ENCODE assay signal across 1 cellular context in the genomic region with DNA sequence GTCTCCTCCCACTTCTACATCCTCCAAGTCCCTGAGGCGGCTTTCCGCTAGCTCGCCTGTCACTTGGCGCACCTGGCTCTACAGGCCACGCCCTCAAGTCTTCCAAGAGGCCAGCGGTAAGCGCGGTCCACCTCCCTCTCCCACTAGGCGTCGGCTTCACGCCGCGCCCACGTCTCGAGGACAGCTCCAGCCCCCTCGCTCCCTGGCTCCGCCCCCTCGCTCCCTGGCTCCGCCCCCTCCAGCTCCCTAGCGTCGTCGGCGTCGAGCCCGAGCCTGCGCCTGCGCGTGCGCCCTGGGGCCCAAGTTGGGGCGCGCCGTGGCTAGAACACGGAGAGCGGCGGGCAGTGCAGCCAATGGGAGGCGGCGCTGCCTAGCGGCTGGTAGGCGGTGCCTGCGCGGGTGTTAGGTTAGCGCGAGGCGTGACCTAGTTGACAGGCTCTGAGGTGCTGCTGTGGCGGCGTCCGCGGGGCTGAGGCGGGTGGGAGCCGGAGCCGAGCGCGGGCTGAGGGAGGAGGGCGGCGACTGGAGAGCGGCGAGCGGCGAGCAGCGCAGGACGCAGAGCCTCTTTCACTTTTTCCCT.
A peak's percentile ranks its signal among the peaks of the same experiment; 100 is the strongest.
TF ChIP-seq lines count a peak whose summit lies in the region.

Gene MACROD2, plus strand, starts transcription at position 431 of the 580 bp plus-strand sequence.

TF ChIP-seq in WTC11, 78 proteins besides CTCF, POLR2A, EP300 and RAD21 (continued from another document and continues in another):
- TF ChIP-seq, protein P1, sequence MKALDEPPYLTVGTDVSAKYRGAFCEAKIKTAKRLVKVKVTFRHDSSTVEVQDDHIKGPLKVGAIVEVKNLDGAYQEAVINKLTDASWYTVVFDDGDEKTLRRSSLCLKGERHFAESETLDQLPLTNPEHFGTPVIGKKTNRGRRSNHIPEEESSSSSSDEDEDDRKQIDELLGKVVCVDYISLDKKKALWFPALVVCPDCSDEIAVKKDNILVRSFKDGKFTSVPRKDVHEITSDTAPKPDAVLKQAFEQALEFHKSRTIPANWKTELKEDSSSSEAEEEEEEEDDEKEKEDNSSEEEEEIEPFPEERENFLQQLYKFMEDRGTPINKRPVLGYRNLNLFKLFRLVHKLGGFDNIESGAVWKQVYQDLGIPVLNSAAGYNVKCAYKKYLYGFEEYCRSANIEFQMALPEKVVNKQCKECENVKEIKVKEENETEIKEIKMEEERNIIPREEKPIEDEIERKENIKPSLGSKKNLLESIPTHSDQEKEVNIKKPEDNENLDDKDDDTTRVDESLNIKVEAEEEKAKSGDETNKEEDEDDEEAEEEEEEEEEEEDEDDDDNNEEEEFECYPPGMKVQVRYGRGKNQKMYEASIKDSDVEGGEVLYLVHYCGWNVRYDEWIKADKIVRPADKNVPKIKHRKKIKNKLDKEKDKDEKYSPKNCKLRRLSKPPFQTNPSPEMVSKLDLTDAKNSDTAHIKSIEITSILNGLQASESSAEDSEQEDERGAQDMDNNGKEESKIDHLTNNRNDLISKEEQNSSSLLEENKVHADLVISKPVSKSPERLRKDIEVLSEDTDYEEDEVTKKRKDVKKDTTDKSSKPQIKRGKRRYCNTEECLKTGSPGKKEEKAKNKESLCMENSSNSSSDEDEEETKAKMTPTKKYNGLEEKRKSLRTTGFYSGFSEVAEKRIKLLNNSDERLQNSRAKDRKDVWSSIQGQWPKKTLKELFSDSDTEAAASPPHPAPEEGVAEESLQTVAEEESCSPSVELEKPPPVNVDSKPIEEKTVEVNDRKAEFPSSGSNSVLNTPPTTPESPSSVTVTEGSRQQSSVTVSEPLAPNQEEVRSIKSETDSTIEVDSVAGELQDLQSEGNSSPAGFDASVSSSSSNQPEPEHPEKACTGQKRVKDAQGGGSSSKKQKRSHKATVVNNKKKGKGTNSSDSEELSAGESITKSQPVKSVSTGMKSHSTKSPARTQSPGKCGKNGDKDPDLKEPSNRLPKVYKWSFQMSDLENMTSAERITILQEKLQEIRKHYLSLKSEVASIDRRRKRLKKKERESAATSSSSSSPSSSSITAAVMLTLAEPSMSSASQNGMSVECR (CRISPR knock-in tag; IDR thresholded peaks at IDR 0.05; ENCODE audit: borderline replicate concordance) = peak; percentile 69; the same call in 1 of the 2 replicates
- 0 out of 2 replicates have a peak, but pooled peaks have one; percentile 25 for TF ChIP-seq USF2 (CRISPR knock-in tag; IDR thresholded peaks at IDR 0.05)
- TF ChIP-seq, protein P2, sequence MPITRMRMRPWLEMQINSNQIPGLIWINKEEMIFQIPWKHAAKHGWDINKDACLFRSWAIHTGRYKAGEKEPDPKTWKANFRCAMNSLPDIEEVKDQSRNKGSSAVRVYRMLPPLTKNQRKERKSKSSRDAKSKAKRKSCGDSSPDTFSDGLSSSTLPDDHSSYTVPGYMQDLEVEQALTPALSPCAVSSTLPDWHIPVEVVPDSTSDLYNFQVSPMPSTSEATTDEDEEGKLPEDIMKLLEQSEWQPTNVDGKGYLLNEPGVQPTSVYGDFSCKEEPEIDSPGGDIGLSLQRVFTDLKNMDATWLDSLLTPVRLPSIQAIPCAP (CRISPR knock-in tag; IDR thresholded peaks at IDR 0.05) = no peak
- TF ChIP-seq E2F5 (CRISPR knock-in tag; IDR thresholded peaks at IDR 0.05) = no peak; the same call in 1 of the 2 replicates
- no peak for TF ChIP-seq ATF6 (CRISPR knock-in tag; IDR thresholded peaks at IDR 0.05)
- no peak for TF ChIP-seq GABPB1 (CRISPR knock-in tag; IDR thresholded peaks at IDR 0.05)
- TF ChIP-seq ATF1 (CRISPR knock-in tag; IDR thresholded peaks at IDR 0.05) = no peak
- TF ChIP-seq GRHL2 (CRISPR knock-in tag; IDR thresholded peaks at IDR 0.05; ENCODE audit: insufficient replicate concordance, severe bottlenecking) = no peak
- TF ChIP-seq RELA (CRISPR knock-in tag; IDR thresholded peaks at IDR 0.05; ENCODE audit: borderline replicate concordance) = no peak
- no peak for TF ChIP-seq ZNF138 (CRISPR knock-in tag; conservative IDR thresholded peaks at IDR 0.05)
- TF ChIP-seq GTF2I (CRISPR knock-in tag; conservative IDR thresholded peaks at IDR 0.05) = no peak
- TF ChIP-seq, protein P3, sequence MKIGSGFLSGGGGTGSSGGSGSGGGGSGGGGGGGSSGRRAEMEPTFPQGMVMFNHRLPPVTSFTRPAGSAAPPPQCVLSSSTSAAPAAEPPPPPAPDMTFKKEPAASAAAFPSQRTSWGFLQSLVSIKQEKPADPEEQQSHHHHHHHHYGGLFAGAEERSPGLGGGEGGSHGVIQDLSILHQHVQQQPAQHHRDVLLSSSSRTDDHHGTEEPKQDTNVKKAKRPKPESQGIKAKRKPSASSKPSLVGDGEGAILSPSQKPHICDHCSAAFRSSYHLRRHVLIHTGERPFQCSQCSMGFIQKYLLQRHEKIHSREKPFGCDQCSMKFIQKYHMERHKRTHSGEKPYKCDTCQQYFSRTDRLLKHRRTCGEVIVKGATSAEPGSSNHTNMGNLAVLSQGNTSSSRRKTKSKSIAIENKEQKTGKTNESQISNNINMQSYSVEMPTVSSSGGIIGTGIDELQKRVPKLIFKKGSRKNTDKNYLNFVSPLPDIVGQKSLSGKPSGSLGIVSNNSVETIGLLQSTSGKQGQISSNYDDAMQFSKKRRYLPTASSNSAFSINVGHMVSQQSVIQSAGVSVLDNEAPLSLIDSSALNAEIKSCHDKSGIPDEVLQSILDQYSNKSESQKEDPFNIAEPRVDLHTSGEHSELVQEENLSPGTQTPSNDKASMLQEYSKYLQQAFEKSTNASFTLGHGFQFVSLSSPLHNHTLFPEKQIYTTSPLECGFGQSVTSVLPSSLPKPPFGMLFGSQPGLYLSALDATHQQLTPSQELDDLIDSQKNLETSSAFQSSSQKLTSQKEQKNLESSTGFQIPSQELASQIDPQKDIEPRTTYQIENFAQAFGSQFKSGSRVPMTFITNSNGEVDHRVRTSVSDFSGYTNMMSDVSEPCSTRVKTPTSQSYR (CRISPR knock-in tag; IDR thresholded peaks at IDR 0.05) = no peak
- no peak for TF ChIP-seq ZNF263 (CRISPR knock-in tag; IDR thresholded peaks at IDR 0.05; ENCODE audit: low read depth)
- no peak for TF ChIP-seq TEAD4 (CRISPR knock-in tag; IDR thresholded peaks at IDR 0.05)
- peak; percentile 27; the same call in 1 of the 2 replicates for TF ChIP-seq USF1 (CRISPR knock-in tag; IDR thresholded peaks at IDR 0.05)
- TF ChIP-seq, protein P4, sequence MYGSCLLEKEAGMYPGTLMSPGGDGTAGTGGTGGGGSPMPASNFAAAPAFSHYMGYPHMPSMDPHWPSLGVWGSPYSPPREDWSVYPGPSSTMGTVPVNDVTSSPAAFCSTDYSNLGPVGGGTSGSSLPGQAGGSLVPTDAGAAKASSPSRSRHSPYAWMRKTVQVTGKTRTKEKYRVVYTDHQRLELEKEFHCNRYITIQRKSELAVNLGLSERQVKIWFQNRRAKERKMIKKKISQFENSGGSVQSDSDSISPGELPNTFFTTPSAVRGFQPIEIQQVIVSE (CRISPR knock-in tag; IDR thresholded peaks at IDR 0.05; ENCODE audit: borderline replicate concordance) = no peak
- peak; percentile 65; the same call in 1 of the 2 replicates for TF ChIP-seq NFE2L1 (CRISPR knock-in tag; IDR thresholded peaks at IDR 0.05)
- TF ChIP-seq AFF4 (CRISPR knock-in tag; IDR thresholded peaks at IDR 0.05; ENCODE audit: borderline replicate concordance) = no peak
- TF ChIP-seq, protein P5, sequence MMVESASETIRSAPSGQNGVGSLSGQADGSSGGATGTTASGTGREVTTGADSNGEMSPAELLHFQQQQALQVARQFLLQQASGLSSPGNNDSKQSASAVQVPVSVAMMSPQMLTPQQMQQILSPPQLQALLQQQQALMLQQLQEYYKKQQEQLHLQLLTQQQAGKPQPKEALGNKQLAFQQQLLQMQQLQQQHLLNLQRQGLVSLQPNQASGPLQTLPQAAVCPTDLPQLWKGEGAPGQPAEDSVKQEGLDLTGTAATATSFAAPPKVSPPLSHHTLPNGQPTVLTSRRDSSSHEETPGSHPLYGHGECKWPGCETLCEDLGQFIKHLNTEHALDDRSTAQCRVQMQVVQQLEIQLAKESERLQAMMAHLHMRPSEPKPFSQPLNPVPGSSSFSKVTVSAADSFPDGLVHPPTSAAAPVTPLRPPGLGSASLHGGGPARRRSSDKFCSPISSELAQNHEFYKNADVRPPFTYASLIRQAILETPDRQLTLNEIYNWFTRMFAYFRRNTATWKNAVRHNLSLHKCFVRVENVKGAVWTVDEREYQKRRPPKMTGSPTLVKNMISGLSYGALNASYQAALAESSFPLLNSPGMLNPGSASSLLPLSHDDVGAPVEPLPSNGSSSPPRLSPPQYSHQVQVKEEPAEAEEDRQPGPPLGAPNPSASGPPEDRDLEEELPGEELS (CRISPR knock-in tag; IDR thresholded peaks at IDR 0.05) = peak; percentile 63
- no peak for TF ChIP-seq NR1H2 (CRISPR knock-in tag; IDR thresholded peaks at IDR 0.05)
- TF ChIP-seq, protein P6, sequence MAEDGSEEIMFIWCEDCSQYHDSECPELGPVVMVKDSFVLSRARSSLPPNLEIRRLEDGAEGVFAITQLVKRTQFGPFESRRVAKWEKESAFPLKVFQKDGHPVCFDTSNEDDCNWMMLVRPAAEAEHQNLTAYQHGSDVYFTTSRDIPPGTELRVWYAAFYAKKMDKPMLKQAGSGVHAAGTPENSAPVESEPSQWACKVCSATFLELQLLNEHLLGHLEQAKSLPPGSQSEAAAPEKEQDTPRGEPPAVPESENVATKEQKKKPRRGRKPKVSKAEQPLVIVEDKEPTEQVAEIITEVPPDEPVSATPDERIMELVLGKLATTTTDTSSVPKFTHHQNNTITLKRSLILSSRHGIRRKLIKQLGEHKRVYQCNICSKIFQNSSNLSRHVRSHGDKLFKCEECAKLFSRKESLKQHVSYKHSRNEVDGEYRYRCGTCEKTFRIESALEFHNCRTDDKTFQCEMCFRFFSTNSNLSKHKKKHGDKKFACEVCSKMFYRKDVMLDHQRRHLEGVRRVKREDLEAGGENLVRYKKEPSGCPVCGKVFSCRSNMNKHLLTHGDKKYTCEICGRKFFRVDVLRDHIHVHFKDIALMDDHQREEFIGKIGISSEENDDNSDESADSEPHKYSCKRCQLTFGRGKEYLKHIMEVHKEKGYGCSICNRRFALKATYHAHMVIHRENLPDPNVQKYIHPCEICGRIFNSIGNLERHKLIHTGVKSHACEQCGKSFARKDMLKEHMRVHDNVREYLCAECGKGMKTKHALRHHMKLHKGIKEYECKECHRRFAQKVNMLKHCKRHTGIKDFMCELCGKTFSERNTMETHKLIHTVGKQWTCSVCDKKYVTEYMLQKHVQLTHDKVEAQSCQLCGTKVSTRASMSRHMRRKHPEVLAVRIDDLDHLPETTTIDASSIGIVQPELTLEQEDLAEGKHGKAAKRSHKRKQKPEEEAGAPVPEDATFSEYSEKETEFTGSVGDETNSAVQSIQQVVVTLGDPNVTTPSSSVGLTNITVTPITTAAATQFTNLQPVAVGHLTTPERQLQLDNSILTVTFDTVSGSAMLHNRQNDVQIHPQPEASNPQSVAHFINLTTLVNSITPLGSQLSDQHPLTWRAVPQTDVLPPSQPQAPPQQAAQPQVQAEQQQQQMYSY (CRISPR knock-in tag; IDR thresholded peaks at IDR 0.05) = no peak
- no peak for TF ChIP-seq JUN (CRISPR knock-in tag; IDR thresholded peaks at IDR 0.05)
